20 cellular contexts compared by ENCODE assay signal in genomic region chr16:81326971-81327370, GRCh38. TPM values are rescaled to one million over a fixed set of nuclear protein-coding genes. Genes with fewer than 3 reads are reported as not detected.
A peak's percentile ranks its signal among the peaks of the same experiment; 100 is the strongest.
DNase-seq lines count a peak whose midpoint lies in the region; ATAC-seq and TF ChIP-seq lines count a peak whose summit lies in the region.
"Had no signal": no experiment of that assay in that cellular context is flagged by ENCODE, and none has a peak within 500 bp of the region (broad histone marks: within the 10 kb centered on the region; RNA-seq: fewer than 3 reads in every experiment).

No MANE protein-coding gene starts in this region.

- peaks cover 21% of the 10 kb centered on the region for H3K36me3 Mint-ChIP-seq in T-cell

- H3K27ac ChIP-seq in VCaP (peak overlapping the region; percentile 43; the same call in 1 of the 2 replicates), esophagus (ENCODE audit: low read depth in 2 of 2, low read length in 1 of 2) (peak overlapping the region; percentile 67 to 76), suprapubic skin (peak overlapping the region; percentile 83), Peyer's patch (no peak overlapping the region)
- H3K27ac ChIP-seq: A549 had no signal

- TF ChIP-seq CTCF in VCaP (conservative IDR thresholded peaks at IDR 0.05) (no peak), suprapubic skin (IDR thresholded peaks at IDR 0.05) (no peak), Peyer's patch (IDR thresholded peaks at IDR 0.05) (no peak)

- no peak for TF ChIP-seq EP300 in suprapubic skin (IDR thresholded peaks at IDR 0.05)

- ATAC-seq in T-cell (replicated peaks in 1 of 4) (no peak), GM21529 (IDR thresholded peaks at IDR 0.05; ENCODE audit: unreplicated experiment) (no peak)
- ATAC-seq: A549 had no signal

- POLR2A ChIA-PET in T-cell (lab: Charles Lee): no interaction called here

- no peaks in the 10 kb centered on the region for H3K36me3 ChIP-seq in esophagus (ENCODE audit: control insufficient read depth in 2 of 2, insufficient read depth in 2 of 2, low read length in 1 of 2)
- no peaks in the 10 kb centered on the region for H3K36me3 ChIP-seq in suprapubic skin
- no peaks in the 10 kb centered on the region for H3K36me3 ChIP-seq in Peyer's patch

- H3K27ac Mint-ChIP-seq in T-cell: no peak overlapping the region
- H3K27ac Mint-ChIP-seq: CD14-positive monocyte had no signal

- peaks cover 7 to 43% (median 12%) of the 10 kb centered on the region in 3 donors for H3K4me1 Mint-ChIP-seq in T-cell
- H3K4me1 Mint-ChIP-seq: CD14-positive monocyte had no signal

- no peaks in the 10 kb centered on the region for H3K9me3 Mint-ChIP-seq in T-cell

- no peaks in the 10 kb centered on the region for H3K27me3 Mint-ChIP-seq in T-cell

- no peak overlapping the region for H3K4me3 Mint-ChIP-seq in T-cell
- H3K4me3 Mint-ChIP-seq: CD14-positive monocyte had no signal

- H3K4me1 ChIP-seq in esophagus (ENCODE audit: control insufficient read depth in 2 of 2, insufficient read depth in 2 of 2, low read length in 1 of 2): peaks cover 3 to 10% of the 10 kb centered on the region in 2 donors
- peaks cover 42% of the 10 kb centered on the region for H3K4me1 ChIP-seq in suprapubic skin
- peaks cover 0 to 6% (median 0%) of the 10 kb centered on the region in 4 donors for H3K4me1 ChIP-seq in Peyer's patch
- H3K4me1 ChIP-seq: A549 had no signal

- no peak overlapping the region for H3K4me3 ChIP-seq in esophagus (ENCODE audit: low read depth in 1 of 2, low read length in 2 of 2)
- peak overlapping the region; percentile 4 for H3K4me3 ChIP-seq in suprapubic skin
- H3K4me3 ChIP-seq in Peyer's patch: no peak overlapping the region
- H3K4me3 ChIP-seq: A549 had no signal

- no peaks in the 10 kb centered on the region for H3K9me3 ChIP-seq in esophagus (ENCODE audit: control insufficient read depth in 2 of 2, insufficient read depth in 1 of 2, low read depth in 1 of 2, low read length in 1 of 2)
- no peaks in the 10 kb centered on the region for H3K9me3 ChIP-seq in suprapubic skin
- no peaks in the 10 kb centered on the region for H3K9me3 ChIP-seq in Peyer's patch
- H3K9me3 ChIP-seq: A549 had no signal

- H3K27me3 ChIP-seq in esophagus (ENCODE audit: control insufficient read depth in 1 of 2, insufficient read depth in 2 of 2, low read length in 2 of 2): no peaks in the 10 kb centered on the region
- H3K27me3 ChIP-seq in suprapubic skin: no peaks in the 10 kb centered on the region
- no peaks in the 10 kb centered on the region for H3K27me3 ChIP-seq in Peyer's patch

- TF ChIP-seq POLR2A in suprapubic skin (IDR thresholded peaks at IDR 0.05) (no peak), Peyer's patch (IDR thresholded peaks at IDR 0.05) (no peak)

- DNase-seq in midbrain (lab: John Stamatoyannopoulos, UW): peak; percentile 50
- no peak for DNase-seq in suprapubic skin (ENCODE audit: low spot score in 2 of 2)
- no peak for DNase-seq in T-cell
- no peak for DNase-seq in T-helper 2 cell
- no peak for DNase-seq in Peyer's patch
- DNase-seq: DMS 273 treated with DMSO at 0.1 percent for 48 hours; GF-D8; KBM-7; NCI-H1417 treated with DMSO at 0.1 percent for 48 hours; NCI-H2029; NCI-H2171 treated with DMSO at 0.1 percent for 48 hours; NCI-H446 treated with DMSO at 0.1 percent for 48 hours; NK-92 treated with Interleukin-12 subunit alpha and Interleukin-12 subunit beta, amount 100 ng/mL, for 24 hours; OCI-M1; RPMI8226 had no signal

- CTCF ChIA-PET in T-cell (lab: Charles Lee): no interaction called here

- WGBS in esophagus, 2 donors: 41 to 51% methylated on average over 6 of the region's 6 CpGs
- 54% methylated on average over 6 of the region's 6 CpGs for WGBS in suprapubic skin

RNA-seq across cellular contexts. Expression of gene GAN, which starts 12.2 kb away (rescaled TPM):
- 1 to 10 TPM; 2.9 to 6.8 TPM for polyA plus RNA-seq in esophagus
- total RNA-seq in suprapubic skin: 100 to 1,000 TPM in 3 of 4 donors, 10 to 100 TPM in 1; 74.3 to 168 (median 130) TPM
- total RNA-seq in T-cell: 1 to 10 TPM; 5.4 to 8.1 (median 7.5) TPM
- total RNA-seq in Peyer's patch: 10 to 100 TPM in 3 of 4 donors, 1 to 10 TPM in 1; 7.4 to 15.2 (median 11.9) TPM

Comparison
In these comparisons a context has a peak if more than half of its experiments do, and no peak if none do; other contexts are left out.
1. H3K27ac ChIP-seq: peak in VCaP (single experiment), esophagus (2 of 2) and suprapubic skin (single experiment); none in Peyer's patch (0 of 4).
2. RNA of gene GAN, which starts 12.2 kb away (total RNA-seq): 74.3 to 168 TPM in suprapubic skin; 7.4 to 15.2 TPM in Peyer's patch and 5.4 to 8.1 TPM in T-cell; every median in the first group is over 4 times any median in the second.